ENCODE assay signal across 8 cellular contexts in the genomic region with DNA sequence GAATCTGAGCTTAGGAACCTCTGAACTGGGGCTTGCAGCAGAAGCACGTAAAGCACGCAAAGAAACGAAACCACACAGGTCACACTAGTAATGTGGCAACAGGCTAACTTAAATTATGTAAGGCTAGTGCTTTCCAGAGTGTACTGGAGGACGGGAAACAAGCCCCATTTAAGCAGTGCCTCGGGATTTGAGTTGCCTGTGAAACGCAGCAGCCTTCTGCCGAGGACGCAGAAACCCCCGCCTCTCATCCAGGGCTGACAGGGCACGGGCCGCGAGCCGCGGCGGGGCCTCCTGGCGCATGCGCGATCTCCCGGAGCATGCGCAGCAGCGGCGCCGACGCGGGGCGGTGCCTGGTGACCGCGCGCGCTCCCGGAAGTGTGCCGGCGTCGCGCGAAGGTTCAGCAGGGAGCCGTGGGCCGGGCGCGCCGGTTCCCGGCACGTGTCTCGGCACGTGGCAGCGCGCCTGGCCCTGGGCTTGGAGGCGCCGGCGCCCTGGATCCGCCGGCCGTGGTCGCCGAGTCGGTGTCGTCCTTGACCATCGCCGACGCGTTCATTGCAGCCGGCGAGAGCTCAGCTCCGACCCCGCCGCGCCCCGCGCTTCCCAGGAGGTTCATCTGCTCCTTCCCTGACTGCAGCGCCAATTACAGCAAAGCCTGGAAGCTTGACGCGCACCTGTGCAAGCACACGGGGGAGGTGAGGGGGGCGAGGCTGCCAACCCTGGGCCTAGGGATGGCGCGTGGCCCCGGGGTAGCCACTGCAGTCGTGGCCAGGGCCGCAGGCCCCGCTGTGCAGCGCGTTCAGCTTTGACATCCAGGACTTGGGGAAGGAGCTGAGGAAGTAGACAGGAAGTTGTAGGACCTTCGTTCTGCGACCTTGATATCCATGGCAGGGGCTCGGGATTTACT. TPM values are rescaled to one million over a fixed set of nuclear protein-coding genes. Genes with fewer than 3 reads are reported as not detected.
DNase-seq lines count a peak whose midpoint lies in the region; ATAC-seq and TF ChIP-seq lines count a peak whose summit lies in the region.

GTF3A (plus strand) TSS at position 374 of the 905 bp plus-strand sequence.

- H3K4me1 ChIP-seq in Caco-2 (peaks cover 8% of the 10 kb centered on the region), HUES6 (ENCODE audit: control insufficient read depth, insufficient read depth, low read length) (peaks cover 25% of the 10 kb centered on the region), mucosa of descending colon (ENCODE audit: low read depth) (peaks cover 31% of the 10 kb centered on the region)

- no peaks in the 10 kb centered on the region for H3K27me3 Mint-ChIP-seq in Caco-2 (ENCODE audit: insufficient read depth, unreplicated experiment)

- H3K9me3 ChIP-seq in Caco-2 (no peaks in the 10 kb centered on the region), HUES6 (ENCODE audit: control insufficient read depth, insufficient read depth, low read depth, low read length) (no peaks in the 10 kb centered on the region), mucosa of descending colon (no peaks in the 10 kb centered on the region)

- H3K4me3 ChIP-seq in Caco-2 (ENCODE audit: low read depth, low read length) (peak within 1 kb of the TSS; percentile 87), HUES6 (ENCODE audit: low read depth, low read length) (peak within 1 kb of the TSS; percentile 88), epithelial cell of esophagus (ENCODE audit: low read length) (peak within 1 kb of the TSS; percentile 79), mucosa of descending colon (peak within 1 kb of the TSS; percentile 20)

- peak within 1 kb of the TSS; percentile 88 for H3K27ac Mint-ChIP-seq in Caco-2 (ENCODE audit: unreplicated experiment)

- TF ChIP-seq CTCF in Caco-2 (IDR thresholded peaks at IDR 0.05; ENCODE audit: insufficient read depth in 1 of 2, low read depth in 1 of 2, low read length in 1 of 2, severe bottlenecking in 1 of 2, unreplicated experiment in 1 of 2) (no peak), epithelial cell of esophagus (IDR thresholded peaks at IDR 0.05; ENCODE audit: insufficient read depth, low read depth, low read length, missing control alignments) (no peak), mucosa of descending colon (IDR thresholded peaks at IDR 0.05) (no peak)

- H3K27me3 ChIP-seq in Caco-2 (replicated peaks; ENCODE audit: control insufficient read depth, insufficient read depth, low read length), result no peaks in the 10 kb centered on the region
- peaks cover 7% of the 10 kb centered on the region for H3K27me3 ChIP-seq in HUES6 (ENCODE audit: control insufficient read depth, insufficient read depth, low read length)

- H3K36me3 ChIP-seq in Caco-2 (ENCODE audit: control insufficient read depth, insufficient read depth, low read length), result no peaks in the 10 kb centered on the region
- H3K36me3 ChIP-seq in HUES6 (ENCODE audit: control insufficient read depth, insufficient read depth, low read length), result peaks cover 22% of the 10 kb centered on the region
- H3K36me3 ChIP-seq in mucosa of descending colon (ENCODE audit: low read depth), result no peaks in the 10 kb centered on the region

- peak; percentile 81 to 93 for DNase-seq in Caco-2
- DNase-seq in OCI-M2 (lab: John Stamatoyannopoulos, UW; ENCODE audit: unreplicated experiment), result peak; percentile 19
- peak; percentile 80 for DNase-seq in activated T-cell treated with anti-CD3 and anti-CD28 coated beads for 4 hours
- peak; percentile 88 for DNase-seq in epithelial cell of esophagus (ENCODE audit: low read depth)
- peak; percentile 84 to 93 (median 90) for DNase-seq in mucosa of descending colon
- DNase-seq in stimulated activated CD8-positive, alpha-beta memory T cell treated with anti-CD3 and anti-CD28 coated beads, Interleukin-4, amount 100 ng/mL, for 1 hour (ENCODE audit: low read depth in 2 of 2, low spot score in 1 of 2), result peak; percentile 65 to 74

- peak within 1 kb of the TSS; percentile 87 for H3K9ac ChIP-seq in HUES6 (ENCODE audit: low read length)

- H3K36me3 Mint-ChIP-seq in Caco-2 (ENCODE audit: insufficient read depth, unreplicated experiment), result peaks cover 31% of the 10 kb centered on the region

- peaks cover 16% of the 10 kb centered on the region for H3K4me1 Mint-ChIP-seq in Caco-2 (ENCODE audit: low read depth, unreplicated experiment)

- no TSS peak for BruUV-seq in Caco-2 (replicated peaks; lab: Mats Ljungman, UMichigan)

- ATAC-seq in GM21390 (IDR thresholded peaks at IDR 0.05; ENCODE audit: unreplicated experiment), result peak; percentile 63
- ATAC-seq in mucosa of descending colon, result peak; percentile 88

- intact Hi-C loops in Caco-2 (cut with micrococcal nuclease; ENCODE audit: unreplicated experiment), result loop anchor here (1.0 to 2.0 kb wide), 2 partner anchors 18 to 44 kb away; no protein-coding TSS in a partner anchor
- intact Hi-C loops in mucosa of descending colon (cut with DNase I, micrococcal nuclease), result no loop called here

- H3K27ac ChIP-seq in HUES6 (ENCODE audit: low read depth, low read length), result no peak within 1 kb of the TSS; the same call in 1 of the 2 replicates

- POLR2A ChIA-PET in Caco-2 (lab: Charles Lee), result interaction anchor here (0.6 to 1.0 kb wide), 5 partner anchors 21 to 196 kb away, joined by 3 to 4 read pairs (median 3); partner anchors contain the start of gene LNX2

- H3K9me3 Mint-ChIP-seq in Caco-2 (ENCODE audit: unreplicated experiment), result no peaks in the 10 kb centered on the region

- CTCF ChIA-PET in Caco-2 (lab: Charles Lee), result interaction anchor here (0.7 to 3.4 kb wide), 11 partner anchors 18 to 530 kb away, joined by 3 to 38 read pairs (median 6); no protein-coding TSS in a partner anchor

- peak within 1 kb of the TSS; percentile 87 for H3K4me3 Mint-ChIP-seq in Caco-2 (ENCODE audit: unreplicated experiment)

RNA-seq across cellular contexts. Expression of gene GTF3A, which starts in this region (rescaled TPM):
- total RNA-seq in Caco-2 (2022) (132 and 141 TPM in 2 replicates), mucosa of descending colon (10 to 100 TPM; 32.4 to 70.7 (median 43.0) TPM)

Comparison
In these comparisons a context has a peak if more than half of its experiments do, and no peak if none do; other contexts are left out.
1. DNase-seq: peak in every context shown above with its lines; median percentile 90 in mucosa of descending colon; 88 in epithelial cell of esophagus; 87 in Caco-2; 80 in activated T-cell treated with anti-CD3 and anti-CD28 coated beads for 4 hours; 70 in stimulated activated CD8-positive, alpha-beta memory T cell treated with anti-CD3 and anti-CD28 coated beads, Interleukin-4, amount 100 ng/mL, for 1 hour; 19 in OCI-M2.
2. H3K4me3 ChIP-seq: peak in every context shown above with its lines; median percentile 88 in HUES6; 87 in Caco-2; 79 in epithelial cell of esophagus; 20 in mucosa of descending colon.